ENCODE assay signal across 1 cellular context in the genomic region with DNA sequence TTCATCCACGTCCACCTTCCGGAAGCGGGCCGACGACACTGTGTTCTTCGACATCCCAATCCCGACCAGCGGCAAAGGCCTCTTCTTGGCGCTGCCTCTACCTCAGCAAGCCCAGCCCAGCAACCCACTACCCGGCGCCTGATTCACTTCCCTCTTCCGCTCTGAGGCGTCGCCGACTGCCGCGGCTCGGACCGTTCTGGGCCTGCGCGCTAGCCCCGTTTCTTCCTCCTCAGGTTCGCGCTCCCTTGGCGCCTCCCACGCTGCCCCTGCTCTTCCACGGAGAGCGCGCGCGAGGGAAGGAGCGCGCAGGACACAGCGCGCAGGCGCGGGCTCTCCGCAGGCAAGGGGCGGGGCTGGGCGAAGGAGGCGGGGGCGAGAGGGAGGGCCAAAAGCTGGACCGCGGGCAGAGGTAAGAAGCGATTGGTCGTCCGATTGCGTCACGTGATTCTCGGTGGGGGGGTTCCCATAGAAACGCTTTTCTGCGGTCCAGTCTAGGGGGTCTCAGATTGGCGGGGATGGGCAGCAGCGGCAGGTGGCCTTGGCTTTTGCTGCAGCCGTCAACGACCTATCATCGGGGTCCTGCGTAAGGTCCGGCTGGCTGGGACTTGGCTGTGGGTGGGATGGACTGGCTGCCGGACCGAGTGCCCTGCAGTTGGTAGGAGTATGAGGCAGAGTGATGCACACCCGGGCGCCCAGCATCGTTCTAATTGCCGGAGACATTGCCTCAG.
TF ChIP-seq lines count a peak whose summit lies in the region.

Gene ARPC5 (minus strand): TSS at position 178 of the 728 bp plus-strand sequence. CDS start 124 bp downstream, at position 54.

TF ChIP-seq in HEK293, 187 proteins besides CTCF, POLR2A, EP300 and RAD21 (continued from another document and continues in another):
- TF ChIP-seq ATF2 (tag by site-specific recombination; IDR thresholded peaks at IDR 0.05; ENCODE audit: low read depth): no peak
- TF ChIP-seq, protein P1, sequence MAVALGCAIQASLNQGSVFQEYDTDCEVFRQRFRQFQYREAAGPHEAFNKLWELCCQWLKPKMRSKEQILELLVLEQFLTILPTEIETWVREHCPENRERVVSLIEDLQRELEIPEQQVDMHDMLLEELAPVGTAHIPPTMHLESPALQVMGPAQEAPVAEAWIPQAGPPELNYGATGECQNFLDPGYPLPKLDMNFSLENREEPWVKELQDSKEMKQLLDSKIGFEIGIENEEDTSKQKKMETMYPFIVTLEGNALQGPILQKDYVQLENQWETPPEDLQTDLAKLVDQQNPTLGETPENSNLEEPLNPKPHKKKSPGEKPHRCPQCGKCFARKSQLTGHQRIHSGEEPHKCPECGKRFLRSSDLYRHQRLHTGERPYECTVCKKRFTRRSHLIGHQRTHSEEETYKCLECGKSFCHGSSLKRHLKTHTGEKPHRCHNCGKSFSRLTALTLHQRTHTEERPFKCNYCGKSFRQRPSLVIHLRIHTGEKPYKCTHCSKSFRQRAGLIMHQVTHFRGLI (tag by site-specific recombination; IDR thresholded peaks at IDR 0.05): 0 out of 2 replicates have a peak, but pooled peaks have one; percentile 6
- peak; percentile 84 for TF ChIP-seq ZBTB17 (tag by site-specific recombination; IDR thresholded peaks at IDR 0.05)
- no peak for TF ChIP-seq OVOL3 (tag by site-specific recombination; IDR thresholded peaks at IDR 0.05)
- TF ChIP-seq ZNF335 (tag by site-specific recombination; conservative IDR thresholded peaks at IDR 0.05): peak; percentile 94
- TF ChIP-seq ZNF624 (tag by site-specific recombination; IDR thresholded peaks at IDR 0.05): no peak
- TF ChIP-seq ZNF843 (tag by site-specific recombination; IDR thresholded peaks at IDR 0.05): no peak; the same call in 1 of the 2 replicates
- no peak for TF ChIP-seq ZNF214 (tag by site-specific recombination; IDR thresholded peaks at IDR 0.05; ENCODE audit: borderline replicate concordance)
- TF ChIP-seq ZNF324 (tag by site-specific recombination; IDR thresholded peaks at IDR 0.05): peak; percentile 45; the same call in 1 of the 2 replicates
- TF ChIP-seq BCL11B (tag by site-specific recombination; IDR thresholded peaks at IDR 0.05; ENCODE audit: low read depth): no peak
- TF ChIP-seq ZNF610 (tag by site-specific recombination; IDR thresholded peaks at IDR 0.05; ENCODE audit: borderline replicate concordance): peak; percentile 64; the same call in 1 of the 2 replicates
- TF ChIP-seq ZIC2 (tag by site-specific recombination; IDR thresholded peaks at IDR 0.05): peak; percentile 90; the same call in 1 of the 2 replicates
- TF ChIP-seq, protein P2, sequence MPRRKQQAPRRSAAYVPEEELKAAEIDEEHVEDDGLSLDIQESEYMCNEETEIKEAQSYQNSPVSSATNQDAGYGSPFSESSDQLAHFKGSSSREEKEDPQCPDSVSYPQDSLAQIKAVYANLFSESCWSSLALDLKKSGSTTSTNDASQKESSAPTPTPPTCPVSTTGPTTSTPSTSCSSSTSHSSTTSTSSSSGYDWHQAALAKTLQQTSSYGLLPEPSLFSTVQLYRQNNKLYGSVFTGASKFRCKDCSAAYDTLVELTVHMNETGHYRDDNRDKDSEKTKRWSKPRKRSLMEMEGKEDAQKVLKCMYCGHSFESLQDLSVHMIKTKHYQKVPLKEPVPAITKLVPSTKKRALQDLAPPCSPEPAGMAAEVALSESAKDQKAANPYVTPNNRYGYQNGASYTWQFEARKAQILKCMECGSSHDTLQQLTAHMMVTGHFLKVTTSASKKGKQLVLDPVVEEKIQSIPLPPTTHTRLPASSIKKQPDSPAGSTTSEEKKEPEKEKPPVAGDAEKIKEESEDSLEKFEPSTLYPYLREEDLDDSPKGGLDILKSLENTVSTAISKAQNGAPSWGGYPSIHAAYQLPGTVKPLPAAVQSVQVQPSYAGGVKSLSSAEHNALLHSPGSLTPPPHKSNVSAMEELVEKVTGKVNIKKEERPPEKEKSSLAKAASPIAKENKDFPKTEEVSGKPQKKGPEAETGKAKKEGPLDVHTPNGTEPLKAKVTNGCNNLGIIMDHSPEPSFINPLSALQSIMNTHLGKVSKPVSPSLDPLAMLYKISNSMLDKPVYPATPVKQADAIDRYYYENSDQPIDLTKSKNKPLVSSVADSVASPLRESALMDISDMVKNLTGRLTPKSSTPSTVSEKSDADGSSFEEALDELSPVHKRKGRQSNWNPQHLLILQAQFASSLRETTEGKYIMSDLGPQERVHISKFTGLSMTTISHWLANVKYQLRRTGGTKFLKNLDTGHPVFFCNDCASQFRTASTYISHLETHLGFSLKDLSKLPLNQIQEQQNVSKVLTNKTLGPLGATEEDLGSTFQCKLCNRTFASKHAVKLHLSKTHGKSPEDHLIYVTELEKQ (tag by site-specific recombination; IDR thresholded peaks at IDR 0.05; ENCODE audit: borderline replicate concordance): no peak
- TF ChIP-seq, protein P3, sequence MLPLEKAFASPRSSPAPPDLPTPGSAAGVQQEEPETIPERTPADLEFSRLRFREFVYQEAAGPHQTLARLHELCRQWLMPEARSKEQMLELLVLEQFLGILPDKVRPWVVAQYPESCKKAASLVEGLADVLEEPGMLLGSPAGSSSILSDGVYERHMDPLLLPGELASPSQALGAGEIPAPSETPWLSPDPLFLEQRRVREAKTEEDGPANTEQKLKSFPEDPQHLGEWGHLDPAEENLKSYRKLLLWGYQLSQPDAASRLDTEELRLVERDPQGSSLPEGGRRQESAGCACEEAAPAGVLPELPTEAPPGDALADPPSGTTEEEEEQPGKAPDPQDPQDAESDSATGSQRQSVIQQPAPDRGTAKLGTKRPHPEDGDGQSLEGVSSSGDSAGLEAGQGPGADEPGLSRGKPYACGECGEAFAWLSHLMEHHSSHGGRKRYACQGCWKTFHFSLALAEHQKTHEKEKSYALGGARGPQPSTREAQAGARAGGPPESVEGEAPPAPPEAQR (tag by site-specific recombination; IDR thresholded peaks at IDR 0.05): no peak; the same call in 1 of the 2 replicates
- TF ChIP-seq, protein P4, sequence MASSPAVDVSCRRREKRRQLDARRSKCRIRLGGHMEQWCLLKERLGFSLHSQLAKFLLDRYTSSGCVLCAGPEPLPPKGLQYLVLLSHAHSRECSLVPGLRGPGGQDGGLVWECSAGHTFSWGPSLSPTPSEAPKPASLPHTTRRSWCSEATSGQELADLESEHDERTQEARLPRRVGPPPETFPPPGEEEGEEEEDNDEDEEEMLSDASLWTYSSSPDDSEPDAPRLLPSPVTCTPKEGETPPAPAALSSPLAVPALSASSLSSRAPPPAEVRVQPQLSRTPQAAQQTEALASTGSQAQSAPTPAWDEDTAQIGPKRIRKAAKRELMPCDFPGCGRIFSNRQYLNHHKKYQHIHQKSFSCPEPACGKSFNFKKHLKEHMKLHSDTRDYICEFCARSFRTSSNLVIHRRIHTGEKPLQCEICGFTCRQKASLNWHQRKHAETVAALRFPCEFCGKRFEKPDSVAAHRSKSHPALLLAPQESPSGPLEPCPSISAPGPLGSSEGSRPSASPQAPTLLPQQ (tag by site-specific recombination; IDR thresholded peaks at IDR 0.05): peak; percentile 63
- no peak; the same call in 1 of the 2 replicates for TF ChIP-seq ZNF660 (tag by site-specific recombination; IDR thresholded peaks at IDR 0.05)
- peak; percentile 91 for TF ChIP-seq SP2 (tag by site-specific recombination; IDR thresholded peaks at IDR 0.05)
- no peak for TF ChIP-seq PRDM4 (tag by site-specific recombination; IDR thresholded peaks at IDR 0.05)
- no peak for TF ChIP-seq ZSCAN30 (tag by site-specific recombination; IDR thresholded peaks at IDR 0.05)
- peak; percentile 82 for TF ChIP-seq ZNF501 (tag by site-specific recombination; IDR thresholded peaks at IDR 0.05)
- no peak for TF ChIP-seq ZNF112 (tag by site-specific recombination; IDR thresholded peaks at IDR 0.05)
- no peak for TF ChIP-seq RBAK (tag by site-specific recombination; IDR thresholded peaks at IDR 0.05)
- TF ChIP-seq SP3 (tag by site-specific recombination; IDR thresholded peaks at IDR 0.05): peak; percentile 70
- peak; percentile 82; the same call in 1 of the 2 replicates for TF ChIP-seq ZBTB8A (tag by site-specific recombination; IDR thresholded peaks at IDR 0.05)
- no peak for TF ChIP-seq GLI4 (tag by site-specific recombination; IDR thresholded peaks at IDR 0.05)
- peak; percentile 58; the same call in 1 of the 2 replicates for TF ChIP-seq ZNF76 (tag by site-specific recombination; IDR thresholded peaks at IDR 0.05; ENCODE audit: borderline replicate concordance, low read depth)
- 0 out of 2 replicates have a peak, but pooled peaks have one; percentile 9 for TF ChIP-seq WT1 (tag by site-specific recombination; IDR thresholded peaks at IDR 0.05)
- TF ChIP-seq ZNF677 (tag by site-specific recombination; IDR thresholded peaks at IDR 0.05): no peak
- peak; percentile 86 for TF ChIP-seq ZNF2 (tag by site-specific recombination; IDR thresholded peaks at IDR 0.05)
- no peak for TF ChIP-seq ZNF514 (tag by site-specific recombination; IDR thresholded peaks at IDR 0.05)
- no peak; the same call in 1 of the 2 replicates for TF ChIP-seq ZNF423 (tag by site-specific recombination; IDR thresholded peaks at IDR 0.05)
- TF ChIP-seq, protein P5, sequence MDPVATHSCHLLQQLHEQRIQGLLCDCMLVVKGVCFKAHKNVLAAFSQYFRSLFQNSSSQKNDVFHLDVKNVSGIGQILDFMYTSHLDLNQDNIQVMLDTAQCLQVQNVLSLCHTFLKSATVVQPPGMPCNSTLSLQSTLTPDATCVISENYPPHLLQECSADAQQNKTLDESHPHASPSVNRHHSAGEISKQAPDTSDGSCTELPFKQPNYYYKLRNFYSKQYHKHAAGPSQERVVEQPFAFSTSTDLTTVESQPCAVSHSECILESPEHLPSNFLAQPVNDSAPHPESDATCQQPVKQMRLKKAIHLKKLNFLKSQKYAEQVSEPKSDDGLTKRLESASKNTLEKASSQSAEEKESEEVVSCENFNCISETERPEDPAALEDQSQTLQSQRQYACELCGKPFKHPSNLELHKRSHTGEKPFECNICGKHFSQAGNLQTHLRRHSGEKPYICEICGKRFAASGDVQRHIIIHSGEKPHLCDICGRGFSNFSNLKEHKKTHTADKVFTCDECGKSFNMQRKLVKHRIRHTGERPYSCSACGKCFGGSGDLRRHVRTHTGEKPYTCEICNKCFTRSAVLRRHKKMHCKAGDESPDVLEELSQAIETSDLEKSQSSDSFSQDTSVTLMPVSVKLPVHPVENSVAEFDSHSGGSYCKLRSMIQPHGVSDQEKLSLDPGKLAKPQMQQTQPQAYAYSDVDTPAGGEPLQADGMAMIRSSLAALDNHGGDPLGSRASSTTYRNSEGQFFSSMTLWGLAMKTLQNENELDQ (tag by site-specific recombination; IDR thresholded peaks at IDR 0.05; ENCODE audit: low read depth): no peak
- TF ChIP-seq ZNF558 (tag by site-specific recombination; IDR thresholded peaks at IDR 0.05): no peak
- no peak for TF ChIP-seq ZNF169 (tag by site-specific recombination; IDR thresholded peaks at IDR 0.05)
- no peak for TF ChIP-seq ZNF394 (tag by site-specific recombination; IDR thresholded peaks at IDR 0.05; ENCODE audit: borderline replicate concordance)
- no peak for TF ChIP-seq ZNF704 (tag by site-specific recombination; IDR thresholded peaks at IDR 0.05)
- peak; percentile 84 for TF ChIP-seq ZNF24 (tag by site-specific recombination; IDR thresholded peaks at IDR 0.05)
- no peak for TF ChIP-seq ZFP69B (tag by site-specific recombination; IDR thresholded peaks at IDR 0.05)
- TF ChIP-seq KLF9 (tag by site-specific recombination; IDR thresholded peaks at IDR 0.05; ENCODE audit: low read depth): peak; percentile 74
- TF ChIP-seq ZBTB26 (tag by site-specific recombination; optimal IDR thresholded peaks at IDR 0.05): peak; percentile 96
- 0 out of 2 replicates have a peak, but pooled peaks have one; percentile 1 for TF ChIP-seq KLF16 (tag by site-specific recombination; IDR thresholded peaks at IDR 0.05)
